ENCODE assay signal across 15 cellular contexts in genomic region chr1:192994141-192994540, GRCh38.
DNase-seq lines count a peak whose midpoint lies in the region; ATAC-seq, FAIRE-seq and TF ChIP-seq lines count a peak whose summit lies in the region.
"Had no signal": no experiment of that assay in that cellular context is flagged by ENCODE, and none has a peak within 500 bp of the region (broad histone marks: within the 10 kb centered on the region; RNA-seq: fewer than 3 reads in every experiment).

No MANE protein-coding gene starts in this region.

- no peak for TF ChIP-seq EP300 in K562 (IDR thresholded peaks at IDR 0.05; ENCODE audit: low read length)

- WGBS in K562 (ENCODE audit: insufficient coverage, low coverage, missing lambda C conversion rate): 91% methylated on average over 7 of the region's 7 CpGs
- WGBS in mesodermal cell (ENCODE audit: insufficient coverage in 2 of 2), 2 experiments: 100% methylated on average over 4 to 6 of the region's 7 CpGs

- no TSS peak for BruUV-seq in K562 (replicated peaks; lab: Mats Ljungman, UMichigan)

- no peak overlapping the region for H2AFZ ChIP-seq in K562 (ENCODE audit: low read depth, low read length)
- H2AFZ ChIP-seq: GM23338 had no signal

- H4K20me1 ChIP-seq in K562 (replicated peaks; ENCODE audit: control insufficient read depth, insufficient read depth, low read length): no peaks in the 10 kb centered on the region

- H3K4me1 ChIP-seq in SJSA1 (replicated peaks) (peaks cover 7% of the 10 kb centered on the region), K562 (replicated peaks in 1 of 2; ENCODE audit: control insufficient read depth in 2 of 2, insufficient read depth in 2 of 2, low read length in 2 of 2) (no peaks in the 10 kb centered on the region), mesodermal cell (ENCODE audit: control insufficient read depth, insufficient read depth, low read length, poor library complexity, severe bottlenecking) (peaks cover 7% of the 10 kb centered on the region)

- no peak for TF ChIP-seq POLR2A in K562 (conservative IDR thresholded peaks at IDR 0.05)

- H3K9me3 ChIP-seq in SJSA1 (replicated peaks): no peaks in the 10 kb centered on the region
- H3K9me3 ChIP-seq in K562 (replicated peaks; ENCODE audit: control insufficient read depth, insufficient read depth, low read depth, low read length): 0 out of 2 replicates have a peak, but pooled peaks cover 5% of the 10 kb centered on the region
- H3K9me3 ChIP-seq in mesodermal cell (ENCODE audit: control insufficient read depth, low read length): peaks cover 9% of the 10 kb centered on the region

- intact Hi-C loops in K562 (cut with micrococcal nuclease): no loop called here
- intact Hi-C loops in Right ventricle myocardium inferior (cut with DNase I): no loop called here

- H3K27ac ChIP-seq in SJSA1 (peak overlapping the region; percentile 78), K562 (ENCODE audit: extremely low read depth, low read depth, low read length) (no peak overlapping the region), mesodermal cell (ENCODE audit: low read depth, low read length, severe bottlenecking) (peak overlapping the region; percentile 73)

- peaks cover 3% of the 10 kb centered on the region for H3K9me1 ChIP-seq in K562 (ENCODE audit: control insufficient read depth, insufficient read depth, low read length)

- TF ChIP-seq CTCF in K562 (IDR thresholded peaks at IDR 0.05 in 2 of 3, conservative IDR thresholded peaks at IDR 0.05 in 1 of 3; ENCODE audit: insufficient read depth in 2 of 3, low read depth in 1 of 3, low read length in 3 of 3): no peak

- H3K79me2 ChIP-seq in K562 (ENCODE audit: control insufficient read depth, insufficient read depth, low read length): peaks cover 4% of the 10 kb centered on the region; the same call in 2 of the 3 replicates

- H3K4me2 ChIP-seq in K562 (ENCODE audit: insufficient read depth, low read length): no peak overlapping the region
- H3K4me2 ChIP-seq: GM23338 had no signal

- in situ Hi-C loops in K562 (cut with MboI): no loop called here

- H3K27me3 ChIP-seq in SJSA1 (replicated peaks) (no peaks in the 10 kb centered on the region), K562 (ENCODE audit: control insufficient read depth in 2 of 2, insufficient read depth in 2 of 2, low read length in 2 of 2) (no peaks in the 10 kb centered on the region)

- DNase-seq in SJSA1 (ENCODE audit: low read depth in 1 of 2, low spot score in 2 of 2): no peak
- DNase-seq in K562 (ENCODE audit: extremely low read depth in 1 of 4, low spot score in 3 of 4): no peak
- no peak for DNase-seq in Right ventricle myocardium inferior (ENCODE audit: missing footprints)
- DNase-seq in hippocampal formation (lab: John Stamatoyannopoulos, UW): no peak
- DNase-seq: C1 segment of cervical spinal cord; Caco-2; CD8-positive, alpha-beta T cell; DMS153; DND-41; H9 had no signal

- POLR2A ChIA-PET in K562 (lab: Yijun Ruan, JAX): interaction anchor here (0.5 kb wide), 1 partner anchor 9 kb away, joined by 3 read pairs; no protein-coding TSS in a partner anchor

- H3K36me3 ChIP-seq in SJSA1: 0 out of 2 replicates have a peak, but pooled peaks cover 5% of the 10 kb centered on the region
- peaks cover 59% of the 10 kb centered on the region for H3K36me3 ChIP-seq in K562 (ENCODE audit: control insufficient read depth, insufficient read depth, low read length)
- peaks cover 23% of the 10 kb centered on the region for H3K36me3 ChIP-seq in mesodermal cell (ENCODE audit: control insufficient read depth, insufficient read depth, low read length)

- FAIRE-seq in K562 (lab: Jason Lieb, UNC): no peak
- FAIRE-seq: G401.6 had no signal

- H3K4me3 ChIP-seq in SJSA1 (no peak overlapping the region), K562 (no peak overlapping the region), mesodermal cell (ENCODE audit: extremely low read depth, insufficient read depth, low read length, poor library complexity, severe bottlenecking) (no peak overlapping the region)
- H3K4me3 ChIP-seq: GM23338 had no signal

- TF ChIP-seq RAD21 in K562 (CRISPR knock-in tag; conservative IDR thresholded peaks at IDR 0.05 in 1 of 2, IDR thresholded peaks at IDR 0.05 in 1 of 2): no peak

- CTCF ChIA-PET in K562 (lab: Yijun Ruan, JAX; ENCODE audit: low intra/inter-chr PET ratio): no interaction called here

- no peak overlapping the region for H3K9ac ChIP-seq in K562 (ENCODE audit: insufficient read depth in 1 of 2, low read depth in 2 of 2, low read length in 2 of 2)

- ATAC-seq in K562 (no peak), HG03378 (IDR thresholded peaks at IDR 0.05; ENCODE audit: unreplicated experiment) (no peak), Right ventricle myocardium inferior (no peak)
- ATAC-seq: CD8-positive, alpha-beta T cell; GM23338; HCT116 had no signal

TF ChIP-seq in K562, 482 proteins besides CTCF, POLR2A, EP300 and RAD21:
- TF ChIP-seq ZBTB33 (CRISPR knock-in tag; IDR thresholded peaks at IDR 0.05): peak; percentile 54; the same call in 1 of the 2 replicates
- no peak for TF ChIP-seq NRF1 (conservative IDR thresholded peaks at IDR 0.05 in 1 of 2, IDR thresholded peaks at IDR 0.05 in 1 of 2)
- TF ChIP-seq MEF2D (tag; conservative IDR thresholded peaks at IDR 0.05; ENCODE audit: low read depth): no peak
- no peak for TF ChIP-seq ZBTB34 (CRISPR knock-in tag; IDR thresholded peaks at IDR 0.05)
- TF ChIP-seq ZNF75A (CRISPR knock-in tag; IDR thresholded peaks at IDR 0.05): peak; percentile 90
- no peak for TF ChIP-seq ZNF232 (CRISPR knock-in tag; IDR thresholded peaks at IDR 0.05)
- no peak for TF ChIP-seq MCM5 (IDR thresholded peaks at IDR 0.05; ENCODE audit: low read depth)
- no peak for TF ChIP-seq SAFB2 (IDR thresholded peaks at IDR 0.05; ENCODE audit: borderline replicate concordance, low read depth, low read length, severe bottlenecking)
- TF ChIP-seq RBM39 (optimal IDR thresholded peaks at IDR 0.05; ENCODE audit: low read depth, low read length): no peak
- TF ChIP-seq CBX5 (IDR thresholded peaks at IDR 0.05; ENCODE audit: borderline replicate concordance, low read depth): no peak
- no peak for TF ChIP-seq SIN3B (IDR thresholded peaks at IDR 0.05; ENCODE audit: low read depth)
- TF ChIP-seq KLF16 (IDR thresholded peaks at IDR 0.05): no peak
- no peak for TF ChIP-seq ZBTB7A (IDR thresholded peaks at IDR 0.05; ENCODE audit: borderline replicate concordance, control insufficient read depth, low read depth, low read length)
- TF ChIP-seq MIER1 (IDR thresholded peaks at IDR 0.05; ENCODE audit: low read depth): no peak
- no peak for TF ChIP-seq KAT8 (IDR thresholded peaks at IDR 0.05; ENCODE audit: low read depth)
- no peak for TF ChIP-seq CBX3 (IDR thresholded peaks at IDR 0.05; ENCODE audit: borderline replicate concordance in 1 of 2, low read length in 2 of 2)
